22 cellular contexts compared by ENCODE assay signal in genomic region chr12:128973883-128974681, GRCh38.
"Had no signal": no experiment of that assay in that cellular context is flagged by ENCODE, and none has a peak within 500 bp of the region (broad histone marks: within the 10 kb centered on the region; RNA-seq: fewer than 3 reads in every experiment).

No MANE protein-coding gene starts in this region.

- H3K4me1 ChIP-seq: psoas muscle, testis, tibial artery had no signal

- FAIRE-seq: colon, frontal cortex, urothelium cell line had no signal

- DNase-seq: dorsolateral prefrontal cortex; effector CD4-positive, alpha-beta T cell; hypothalamus; immature natural killer cell; islet precursor cell; kidney glomerular epithelial cell; left colon; left ventricle myocardium superior; natural killer cell; psoas muscle; right cardiac atrium; spleen; stimulated activated CD4-positive, alpha-beta T cell treated with anti-CD3 and anti-CD28 coated beads, Interleukin-4, amount 100 ng/mL, for 4 hours; stimulated activated naive CD8-positive, alpha-beta T cell treated with anti-CD3 and anti-CD28 coated beads, Interleukin-15, Interleukin-2, amounts not matched to agents 100 U/mL and 50 U/mL, for 24 hours; substantia nigra; testis; tibial artery had no signal

- H3K9me3 ChIP-seq: psoas muscle, spleen, testis, tibial artery had no signal

- H3K4me3 ChIP-seq: dorsolateral prefrontal cortex, lung, psoas muscle, skin epidermis, spleen, testis, tibial artery had no signal

- H3K36me3 ChIP-seq: tibial artery had no signal

- H3K27me3 ChIP-seq: testis had no signal

- H3K27ac ChIP-seq: dorsolateral prefrontal cortex, psoas muscle, skin epidermis, spleen, testis, tibial artery had no signal
